Comparison of ENCODE assay signal across 11 cellular contexts in genomic region chr19:48613024-48613851, GRCh38. TPM values are rescaled to one million over a fixed set of nuclear protein-coding genes. Genes with fewer than 3 reads are reported as not detected.
DNase-seq lines count a peak whose midpoint lies in the region; ATAC-seq and TF ChIP-seq lines count a peak whose summit lies in the region.
"Had no signal": no experiment of that assay in that cellular context is flagged by ENCODE, and none has a peak within 500 bp of the region (broad histone marks: within the 10 kb centered on the region; RNA-seq: fewer than 3 reads in every experiment).

No MANE protein-coding gene starts in this region.

- H3K9me3 ChIP-seq in HEK293 (ENCODE audit: control insufficient read depth, insufficient read depth, low read depth, low read length) = no peaks in the 10 kb centered on the region

- peaks cover 27% of the 10 kb centered on the region for H3K4me1 ChIP-seq in HEK293 (ENCODE audit: control insufficient read depth, insufficient read depth, low read length)

- TF ChIP-seq CTCF in HEK293 (tag by site-specific recombination; IDR thresholded peaks at IDR 0.05) (no peak), VCaP (conservative IDR thresholded peaks at IDR 0.05) (no peak; the same call in 1 of the 2 replicates)

- H3K4me3 ChIP-seq in HEK293 (ENCODE audit: low read depth, low read length) = no peak overlapping the region

- H3K36me3 ChIP-seq in HEK293 (ENCODE audit: control insufficient read depth in 2 of 2, insufficient read depth in 1 of 2, low read length in 2 of 2) = peaks cover 14 to 35% of the 10 kb centered on the region in 2 experiments

- peaks cover 44% of the 10 kb centered on the region for H3K36me3 Mint-ChIP-seq in stimulated activated memory B cell treated with anti-CD40 and anti-IgM and Interleukin-4, amounts not matched to agents 10 μg/mL and 1 μg/mL and 100 μg/mL, for 72 hours
- H3K36me3 Mint-ChIP-seq in effector memory CD8-positive, alpha-beta T cell (ENCODE audit: insufficient read depth) = peaks cover 45% of the 10 kb centered on the region

- H3K4me1 Mint-ChIP-seq in stimulated activated memory B cell treated with anti-CD40 and anti-IgM and Interleukin-4, amounts not matched to agents 10 μg/mL and 1 μg/mL and 100 μg/mL, for 72 hours = peaks cover 56% of the 10 kb centered on the region
- H3K4me1 Mint-ChIP-seq in effector memory CD8-positive, alpha-beta T cell (ENCODE audit: low read depth in 2 of 2) = peaks cover 29 to 30% of the 10 kb centered on the region in 2 donors

- POLR2A ChIA-PET in HEK293 (lab: Yijun Ruan, JAX) = interaction anchor here (0.5 to 3.7 kb wide), 6 partner anchors 8 to 27 kb away, joined by 3 to 28 read pairs (median 4); no protein-coding TSS in a partner anchor

- CTCF ChIA-PET in HEK293 (lab: Yijun Ruan, JAX) = interaction anchor here (0.9 to 1.0 kb wide), 2 partner anchors 24 to 299 kb away, joined by 3 to 5 read pairs; no protein-coding TSS in a partner anchor

- H3K4me3 Mint-ChIP-seq in stimulated activated memory B cell treated with anti-CD40 and anti-IgM and Interleukin-4, amounts not matched to agents 10 μg/mL and 1 μg/mL and 100 μg/mL, for 72 hours = no peak overlapping the region
- H3K4me3 Mint-ChIP-seq in effector memory CD8-positive, alpha-beta T cell = no peak overlapping the region

- peak; percentile 44 for ATAC-seq in left colon
- no peak for ATAC-seq in stimulated activated memory B cell treated with anti-CD40 and anti-IgM and Interleukin-4, amounts not matched to agents 10 μg/mL and 1 μg/mL and 100 μg/mL, for 72 hours
- no peak for ATAC-seq in effector memory CD8-positive, alpha-beta T cell (replicated peaks)

- H3K27me3 Mint-ChIP-seq in stimulated activated memory B cell treated with anti-CD40 and anti-IgM and Interleukin-4, amounts not matched to agents 10 μg/mL and 1 μg/mL and 100 μg/mL, for 72 hours = no peaks in the 10 kb centered on the region
- no peaks in the 10 kb centered on the region for H3K27me3 Mint-ChIP-seq in effector memory CD8-positive, alpha-beta T cell

- DNase-seq in left colon (peak; percentile 67 to 77), NCI-H146 (lab: John Stamatoyannopoulos, UW) (no peak), MV-4-11 (lab: John Stamatoyannopoulos, UW) (no peak)
- no peak for DNase-seq in effector memory CD8-positive, alpha-beta T cell
- DNase-seq: islet precursor cell, NCI-H510A had no signal

- peak overlapping the region; percentile 1; the same call in 1 of the 2 replicates for H3K27ac ChIP-seq in HEK293 (ENCODE audit: extremely low read depth, low read depth, low read length)
- H3K27ac ChIP-seq in VCaP = peak overlapping the region; percentile 90
- H3K27ac ChIP-seq: KMS-11 had no signal

- peak overlapping the region; percentile 20 for H3K27ac Mint-ChIP-seq in stimulated activated memory B cell treated with anti-CD40 and anti-IgM and Interleukin-4, amounts not matched to agents 10 μg/mL and 1 μg/mL and 100 μg/mL, for 72 hours
- peak overlapping the region in 1 of 2 donors; percentile 80 for H3K27ac Mint-ChIP-seq in effector memory CD8-positive, alpha-beta T cell

- intact Hi-C loops in left colon (cut with DNase I, micrococcal nuclease) = no loop called here

- H3K9me3 Mint-ChIP-seq in stimulated activated memory B cell treated with anti-CD40 and anti-IgM and Interleukin-4, amounts not matched to agents 10 μg/mL and 1 μg/mL and 100 μg/mL, for 72 hours = no peaks in the 10 kb centered on the region
- no peaks in the 10 kb centered on the region for H3K9me3 Mint-ChIP-seq in effector memory CD8-positive, alpha-beta T cell

TF ChIP-seq in HEK293, 187 proteins besides CTCF, POLR2A, EP300 and RAD21:
- TF ChIP-seq ZNF26 (tag by site-specific recombination; IDR thresholded peaks at IDR 0.05) = no peak
- TF ChIP-seq ZNF211 (tag by site-specific recombination; IDR thresholded peaks at IDR 0.05; ENCODE audit: low read depth) = no peak
- TF ChIP-seq ZBTB44 (tag by site-specific recombination; IDR thresholded peaks at IDR 0.05) = no peak
- TF ChIP-seq, protein P1, sequence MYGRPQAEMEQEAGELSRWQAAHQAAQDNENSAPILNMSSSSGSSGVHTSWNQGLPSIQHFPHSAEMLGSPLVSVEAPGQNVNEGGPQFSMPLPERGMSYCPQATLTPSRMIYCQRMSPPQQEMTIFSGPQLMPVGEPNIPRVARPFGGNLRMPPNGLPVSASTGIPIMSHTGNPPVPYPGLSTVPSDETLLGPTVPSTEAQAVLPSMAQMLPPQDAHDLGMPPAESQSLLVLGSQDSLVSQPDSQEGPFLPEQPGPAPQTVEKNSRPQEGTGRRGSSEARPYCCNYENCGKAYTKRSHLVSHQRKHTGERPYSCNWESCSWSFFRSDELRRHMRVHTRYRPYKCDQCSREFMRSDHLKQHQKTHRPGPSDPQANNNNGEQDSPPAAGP (tag by site-specific recombination; IDR thresholded peaks at IDR 0.05) = no peak
- no peak for TF ChIP-seq ZNF561 (tag by site-specific recombination; IDR thresholded peaks at IDR 0.05; ENCODE audit: borderline replicate concordance)
- peak; percentile 90; the same call in 1 of the 2 replicates for TF ChIP-seq BCL11B (tag by site-specific recombination; IDR thresholded peaks at IDR 0.05; ENCODE audit: low read depth)
- TF ChIP-seq HIC1 (tag by site-specific recombination; IDR thresholded peaks at IDR 0.05) = peak; percentile 35
- no peak for TF ChIP-seq MZF1 (tag by site-specific recombination; IDR thresholded peaks at IDR 0.05; ENCODE audit: borderline replicate concordance)
- TF ChIP-seq ZSCAN18 (tag by site-specific recombination; IDR thresholded peaks at IDR 0.05) = no peak
- TF ChIP-seq ZNF707 (tag by site-specific recombination; IDR thresholded peaks at IDR 0.05) = no peak
- TF ChIP-seq BCL11A (tag by site-specific recombination; IDR thresholded peaks at IDR 0.05; ENCODE audit: low read depth) = peak; percentile 75; the same call in 1 of the 2 replicates
- TF ChIP-seq ZNF664 (tag by site-specific recombination; IDR thresholded peaks at IDR 0.05) = no peak

RNA-seq across cellular contexts. Expression of gene FAM83E, which starts 1.6 kb away (rescaled TPM):
- total RNA-seq in left colon = 100 to 1,000 TPM; 180 to 247 TPM

RNA-seq across cellular contexts. Expression of gene RPL18, which starts 5.7 kb away (rescaled TPM):
- total RNA-seq in left colon = 1,000 to 10,000 TPM; 1,328 to 1,333 TPM

RNA-seq across cellular contexts. Expression of gene SPHK2, which starts 6.1 kb away (rescaled TPM):
- total RNA-seq in left colon = 10 to 100 TPM; 45.1 to 51.0 TPM

RNA-seq across cellular contexts. Expression of gene SPACA4, which starts 6.7 kb away (rescaled TPM):
- not detected for total RNA-seq in left colon
- total RNA-seq: epithelial cell of proximal tubule had no signal

RNA-seq across cellular contexts. Expression of gene DBP, which starts 23.9 kb away (rescaled TPM):
- 10 to 100 TPM in 1 of 2 donors, 1 to 10 TPM in 1; 6.9 to 14.6 TPM for total RNA-seq in left colon

Comparison
In these comparisons a context has a peak if more than half of its experiments do, and no peak if none do; other contexts are left out.
1. DNase-seq: peak in left colon (2 of 2); none in NCI-H146 (single experiment), MV-4-11 (single experiment) and effector memory CD8-positive, alpha-beta T cell (0 of 3).